ENCODE assay signal across 10 cellular contexts in genomic region chr17:60151355-60151754, GRCh38. TPM values are rescaled to one million over a fixed set of nuclear protein-coding genes. Genes with fewer than 3 reads are reported as not detected.
A peak's percentile ranks its signal among the peaks of the same experiment; 100 is the strongest.
DNase-seq lines count a peak whose midpoint lies in the region; ATAC-seq, FAIRE-seq and TF ChIP-seq lines count a peak whose summit lies in the region.
"Had no signal": no experiment of that assay in that cellular context is flagged by ENCODE, and none has a peak within 500 bp of the region (broad histone marks: within the 10 kb centered on the region; RNA-seq: fewer than 3 reads in every experiment).

No MANE protein-coding gene starts in this region.

- POLR2A ChIA-PET in activated naive CD8-positive, alpha-beta T cell treated with anti-CD3 and anti-CD28 coated beads, Interleukin-2, amount 10 ng/mL, durations not matched to agents 7 days and 5 days (lab: Charles Lee), result interaction anchor here (0.5 to 1.1 kb wide), 4 partner anchors 12 to 707 kb away, joined by 3 to 4 read pairs (median 3); no protein-coding TSS in a partner anchor

- H3K27me3 Mint-ChIP-seq in activated naive CD8-positive, alpha-beta T cell treated with anti-CD3 and anti-CD28 coated beads, Interleukin-2, amount 10 ng/mL, durations not matched to agents 7 days and 5 days, result peaks cover 59% of the 10 kb centered on the region
- H3K27me3 Mint-ChIP-seq in activated naive CD8-positive, alpha-beta T cell treated with anti-CD3 and anti-CD28 coated beads for 36 hours, result peaks cover 70% of the 10 kb centered on the region
- H3K27me3 Mint-ChIP-seq in astrocyte (ENCODE audit: low read depth, unreplicated experiment) (peaks cover 76% of the 10 kb centered on the region), glutamatergic neuron (ENCODE audit: unreplicated experiment) (peaks cover 17% of the 10 kb centered on the region)
- peaks cover 88% of the 10 kb centered on the region for H3K27me3 Mint-ChIP-seq in stimulated activated memory B cell treated with anti-CD40 and anti-IgM and Interleukin-4, amounts not matched to agents 10 μg/mL and 1 μg/mL and 100 μg/mL, for 72 hours

- H3K4me1 ChIP-seq in astrocyte (ENCODE audit: insufficient read depth, low read length), result peaks cover 4% of the 10 kb centered on the region

- FAIRE-seq in astrocyte (lab: Jason Lieb, UNC), result no peak

- ATAC-seq in activated naive CD8-positive, alpha-beta T cell treated with anti-CD3 and anti-CD28 coated beads, Interleukin-2, amount 10 ng/mL, durations not matched to agents 7 days and 5 days (ENCODE audit: low read depth), result peak; percentile 70
- peak; percentile 56 for ATAC-seq in HG03097 (IDR thresholded peaks at IDR 0.05; ENCODE audit: low FRiP score, unreplicated experiment)
- peak; percentile 40 for ATAC-seq in stimulated activated memory B cell treated with anti-CD40 and anti-IgM and Interleukin-4, amounts not matched to agents 10 μg/mL and 1 μg/mL and 100 μg/mL, for 72 hours

- no peak overlapping the region for H2AFZ ChIP-seq in astrocyte (ENCODE audit: low read depth, low read length)

- no peaks in the 10 kb centered on the region for H3K9me3 ChIP-seq in astrocyte (ENCODE audit: insufficient read depth, low read depth, low read length)

- H3K4me2 ChIP-seq in astrocyte (ENCODE audit: low read length), result no peak overlapping the region

- H3K36me3 Mint-ChIP-seq in activated naive CD8-positive, alpha-beta T cell treated with anti-CD3 and anti-CD28 coated beads, Interleukin-2, amount 10 ng/mL, durations not matched to agents 7 days and 5 days, result no peaks in the 10 kb centered on the region
- H3K36me3 Mint-ChIP-seq in activated naive CD8-positive, alpha-beta T cell treated with anti-CD3 and anti-CD28 coated beads for 36 hours, result no peaks in the 10 kb centered on the region
- H3K36me3 Mint-ChIP-seq in astrocyte (ENCODE audit: low read depth, unreplicated experiment) (no peaks in the 10 kb centered on the region), glutamatergic neuron (ENCODE audit: unreplicated experiment) (peaks cover 3% of the 10 kb centered on the region)
- H3K36me3 Mint-ChIP-seq in stimulated activated memory B cell treated with anti-CD40 and anti-IgM and Interleukin-4, amounts not matched to agents 10 μg/mL and 1 μg/mL and 100 μg/mL, for 72 hours, result no peaks in the 10 kb centered on the region

- H3K36me3 ChIP-seq in astrocyte (ENCODE audit: insufficient read depth, low read length), result no peaks in the 10 kb centered on the region

- no peak overlapping the region for H3K9ac ChIP-seq in astrocyte (ENCODE audit: low read length)

- H3K4me3 ChIP-seq in astrocyte (ENCODE audit: insufficient read depth, low read depth, low read length), result no peak overlapping the region

- H3K27me3 ChIP-seq in astrocyte (ENCODE audit: insufficient read depth, low read length), result peaks cover 56% of the 10 kb centered on the region

- H3K27ac Mint-ChIP-seq in activated naive CD8-positive, alpha-beta T cell treated with anti-CD3 and anti-CD28 coated beads, Interleukin-2, amount 10 ng/mL, durations not matched to agents 7 days and 5 days, result no peak overlapping the region
- H3K27ac Mint-ChIP-seq in activated naive CD8-positive, alpha-beta T cell treated with anti-CD3 and anti-CD28 coated beads for 36 hours, result no peak overlapping the region
- peak overlapping the region; percentile 34 for H3K27ac Mint-ChIP-seq in astrocyte (ENCODE audit: unreplicated experiment)
- H3K27ac Mint-ChIP-seq in stimulated activated memory B cell treated with anti-CD40 and anti-IgM and Interleukin-4, amounts not matched to agents 10 μg/mL and 1 μg/mL and 100 μg/mL, for 72 hours, result no peak overlapping the region
- H3K27ac Mint-ChIP-seq in glutamatergic neuron (ENCODE audit: unreplicated experiment), result no peak overlapping the region
- H3K27ac Mint-ChIP-seq: progenitor cell of endocrine pancreas had no signal

- no peaks in the 10 kb centered on the region for H4K20me1 ChIP-seq in astrocyte (ENCODE audit: insufficient read depth, low read length)

- peaks cover 9% of the 10 kb centered on the region for H3K4me1 Mint-ChIP-seq in activated naive CD8-positive, alpha-beta T cell treated with anti-CD3 and anti-CD28 coated beads, Interleukin-2, amount 10 ng/mL, durations not matched to agents 7 days and 5 days
- peaks cover 8% of the 10 kb centered on the region for H3K4me1 Mint-ChIP-seq in activated naive CD8-positive, alpha-beta T cell treated with anti-CD3 and anti-CD28 coated beads for 36 hours
- H3K4me1 Mint-ChIP-seq in astrocyte (ENCODE audit: low read depth, unreplicated experiment), result no peaks in the 10 kb centered on the region
- H3K4me1 Mint-ChIP-seq in stimulated activated memory B cell treated with anti-CD40 and anti-IgM and Interleukin-4, amounts not matched to agents 10 μg/mL and 1 μg/mL and 100 μg/mL, for 72 hours, result peaks cover 17% of the 10 kb centered on the region
- H3K4me1 Mint-ChIP-seq in glutamatergic neuron (ENCODE audit: low read depth, unreplicated experiment), result peaks cover 19% of the 10 kb centered on the region

- H3K4me3 Mint-ChIP-seq in activated naive CD8-positive, alpha-beta T cell treated with anti-CD3 and anti-CD28 coated beads, Interleukin-2, amount 10 ng/mL, durations not matched to agents 7 days and 5 days, result peak overlapping the region; percentile 65
- no peak overlapping the region for H3K4me3 Mint-ChIP-seq in activated naive CD8-positive, alpha-beta T cell treated with anti-CD3 and anti-CD28 coated beads for 36 hours
- H3K4me3 Mint-ChIP-seq in astrocyte (ENCODE audit: unreplicated experiment), result no peak overlapping the region
- no peak overlapping the region for H3K4me3 Mint-ChIP-seq in stimulated activated memory B cell treated with anti-CD40 and anti-IgM and Interleukin-4, amounts not matched to agents 10 μg/mL and 1 μg/mL and 100 μg/mL, for 72 hours
- H3K4me3 Mint-ChIP-seq in glutamatergic neuron (ENCODE audit: unreplicated experiment), result no peak overlapping the region

- no peaks in the 10 kb centered on the region for H3K79me2 ChIP-seq in astrocyte (ENCODE audit: insufficient read depth, low read length)

- H3K27ac ChIP-seq in astrocyte (ENCODE audit: low read depth, low read length), result no peak overlapping the region

- TF ChIP-seq CTCF in astrocyte (IDR thresholded peaks at IDR 0.05; ENCODE audit: insufficient read depth, low read depth, low read length), result no peak
- no peak for TF ChIP-seq CTCF in glutamatergic neuron (IDR thresholded peaks at IDR 0.05; ENCODE audit: partially characterized antibody, unreplicated experiment)

- no peak for DNase-seq in activated naive CD8-positive, alpha-beta T cell treated with anti-CD3 and anti-CD28 coated beads, Interleukin-2, amount 10 ng/mL, durations not matched to agents 7 days and 5 days
- no peak for DNase-seq in activated naive CD8-positive, alpha-beta T cell treated with anti-CD3 and anti-CD28 coated beads for 36 hours
- no peak for DNase-seq in astrocyte (ENCODE audit: low read depth)
- no peak for DNase-seq in SW480 (ENCODE audit: low spot score)
- DNase-seq in retina, result no peak
- DNase-seq in glutamatergic neuron, result no peak
- DNase-seq: stimulated activated CD8-positive, alpha-beta memory T cell treated with anti-CD3 and anti-CD28 coated beads, Interleukin-4, amount 100 ng/mL, for 48 hours had no signal

- no peaks in the 10 kb centered on the region for H3K9me3 Mint-ChIP-seq in activated naive CD8-positive, alpha-beta T cell treated with anti-CD3 and anti-CD28 coated beads, Interleukin-2, amount 10 ng/mL, durations not matched to agents 7 days and 5 days
- H3K9me3 Mint-ChIP-seq in activated naive CD8-positive, alpha-beta T cell treated with anti-CD3 and anti-CD28 coated beads for 36 hours, result no peaks in the 10 kb centered on the region
- H3K9me3 Mint-ChIP-seq in astrocyte (ENCODE audit: unreplicated experiment), result no peaks in the 10 kb centered on the region
- no peaks in the 10 kb centered on the region for H3K9me3 Mint-ChIP-seq in stimulated activated memory B cell treated with anti-CD40 and anti-IgM and Interleukin-4, amounts not matched to agents 10 μg/mL and 1 μg/mL and 100 μg/mL, for 72 hours
- peaks cover 4% of the 10 kb centered on the region for H3K9me3 Mint-ChIP-seq in glutamatergic neuron (ENCODE audit: unreplicated experiment)

RNA-seq across cellular contexts. Expression of gene CA4, which starts 1.6 kb away (rescaled TPM):
- not detected for total RNA-seq in activated naive CD8-positive, alpha-beta T cell treated with anti-CD3 and anti-CD28 coated beads, Interleukin-2, amount 10 ng/mL, durations not matched to agents 7 days and 5 days
- total RNA-seq in activated naive CD8-positive, alpha-beta T cell treated with anti-CD3 and anti-CD28 coated beads for 36 hours, result not detected
- total RNA-seq in astrocyte, result not detected in 2 replicates
- total RNA-seq in glutamatergic neuron (ENCODE audit: unreplicated experiment), result 0.98 TPM
